In genomic region chr12:13181375-13182070, GRCh38 we compare ENCODE assay signal across 27 cellular contexts. TPM values are rescaled to one million over a fixed set of nuclear protein-coding genes. Genes with fewer than 3 reads are reported as not detected.
DNase-seq lines count a peak whose midpoint lies in the region; ATAC-seq, FAIRE-seq and TF ChIP-seq lines count a peak whose summit lies in the region.
"Had no signal": no experiment of that assay in that cellular context is flagged by ENCODE, and none has a peak within 500 bp of the region (broad histone marks: within the 10 kb centered on the region; RNA-seq: fewer than 3 reads in every experiment).

No MANE protein-coding gene starts in this region.

- H4K20me1 ChIP-seq in BLaER1 (no peaks in the 10 kb centered on the region), astrocyte (ENCODE audit: insufficient read depth, low read length) (no peaks in the 10 kb centered on the region)

- no peak for FAIRE-seq in astrocyte (lab: Jason Lieb, UNC)
- FAIRE-seq: keratinocyte had no signal

- H3K27me3 ChIP-seq in BLaER1 = no peaks in the 10 kb centered on the region
- H3K27me3 ChIP-seq in astrocyte (ENCODE audit: insufficient read depth, low read length) = no peaks in the 10 kb centered on the region
- H3K27me3 ChIP-seq: ascending aorta, MG63, stomach, tibial nerve had no signal

- H3K4me1 ChIP-seq in BLaER1 (peaks cover 37% of the 10 kb centered on the region), astrocyte (ENCODE audit: insufficient read depth, low read length) (peaks cover 28% of the 10 kb centered on the region), mesodermal cell (ENCODE audit: control insufficient read depth, insufficient read depth, low read length, poor library complexity, severe bottlenecking) (peaks cover 28% of the 10 kb centered on the region)

- H3K4me2 ChIP-seq in BLaER1 (peak overlapping the region; percentile 1; the same call in 1 of the 2 replicates), astrocyte (ENCODE audit: low read length) (no peak overlapping the region)

- H3K4me3 Mint-ChIP-seq in astrocyte (ENCODE audit: unreplicated experiment) = no peak overlapping the region
- H3K4me3 Mint-ChIP-seq: activated naive CD4-positive, alpha-beta T cell treated with anti-CD3 and anti-CD28 coated beads for 36 hours had no signal

- no peaks in the 10 kb centered on the region for H3K9me3 Mint-ChIP-seq in astrocyte (ENCODE audit: unreplicated experiment)
- H3K9me3 Mint-ChIP-seq: activated naive CD4-positive, alpha-beta T cell treated with anti-CD3 and anti-CD28 coated beads for 36 hours had no signal

- no peaks in the 10 kb centered on the region for H3K27me3 Mint-ChIP-seq in astrocyte (ENCODE audit: low read depth, unreplicated experiment)

- H3K9ac ChIP-seq in BLaER1 (no peak overlapping the region), astrocyte (ENCODE audit: low read length) (no peak overlapping the region)

- no peak overlapping the region for H3K4me3 ChIP-seq in BLaER1
- H3K4me3 ChIP-seq in astrocyte (ENCODE audit: insufficient read depth, low read depth, low read length) = no peak overlapping the region
- no peak overlapping the region for H3K4me3 ChIP-seq in mesodermal cell (ENCODE audit: extremely low read depth, insufficient read depth, low read length, poor library complexity, severe bottlenecking)
- H3K4me3 ChIP-seq: ascending aorta, gastroesophageal sphincter, lower lobe of right lung, MG63, stomach, tibial nerve had no signal

- DNase-seq in HT1080 (ENCODE audit: low read depth) (peak; percentile 50), astrocyte (ENCODE audit: low read depth) (no peak), retina (no peak), SKM-1 treated with dmso at 0.1 percent for 144 hours (lab: John Stamatoyannopoulos, UW; ENCODE audit: unreplicated experiment) (no peak), NCI-H1105 (lab: John Stamatoyannopoulos, UW) (no peak)
- DNase-seq: ACHN; activated CD4-positive, alpha-beta T cell treated with anti-CD3 and anti-CD28 coated beads for 1 hour; activated naive CD4-positive, alpha-beta T cell treated with anti-CD3 and anti-CD28 coated beads for 36 hours; activated T-cell treated with anti-CD3 and anti-CD28 coated beads, Interleukin-2, amount 50 U/mL, for 48 hours; effector CD8-positive, alpha-beta T cell; GOT3; lower lobe of right lung; MG63; NCI-H748 treated with DMSO at 0.1 percent for 48 hours; stimulated activated CD4-positive, alpha-beta T cell treated with anti-CD3 and anti-CD28 coated beads, Interleukin-4, amount 100 ng/mL, for 4 hours; stomach; SW 1271 had no signal

- WGBS in mesodermal cell (ENCODE audit: insufficient coverage in 2 of 2), 2 experiments = 61 to 70% methylated on average over 2 to 3 of the region's 3 CpGs

- peak overlapping the region; percentile 45 for H3K27ac Mint-ChIP-seq in astrocyte (ENCODE audit: unreplicated experiment)
- H3K27ac Mint-ChIP-seq: activated naive CD4-positive, alpha-beta T cell treated with anti-CD3 and anti-CD28 coated beads for 36 hours had no signal

- H3K27ac ChIP-seq in BLaER1 (no peak overlapping the region), astrocyte (ENCODE audit: low read depth, low read length) (no peak overlapping the region), mesodermal cell (ENCODE audit: low read depth, low read length, severe bottlenecking) (peak overlapping the region; percentile 60)
- H3K27ac ChIP-seq: ascending aorta, C4-2B, gastroesophageal sphincter, HL-60, lower lobe of right lung, stomach, tibial nerve had no signal

- peaks cover 24% of the 10 kb centered on the region for H3K4me1 Mint-ChIP-seq in astrocyte (ENCODE audit: low read depth, unreplicated experiment)

- no peaks in the 10 kb centered on the region for H3K79me2 ChIP-seq in astrocyte (ENCODE audit: insufficient read depth, low read length)

- ATAC-seq in GM18498 (IDR thresholded peaks at IDR 0.05; ENCODE audit: unreplicated experiment) = no peak
- ATAC-seq: esophagus mucosa, gastroesophageal sphincter had no signal

- no peaks in the 10 kb centered on the region for H3K9me3 ChIP-seq in BLaER1
- no peaks in the 10 kb centered on the region for H3K9me3 ChIP-seq in astrocyte (ENCODE audit: insufficient read depth, low read depth, low read length)
- H3K9me3 ChIP-seq in mesodermal cell (ENCODE audit: control insufficient read depth, low read length) = no peaks in the 10 kb centered on the region
- H3K9me3 ChIP-seq: ascending aorta, gastroesophageal sphincter, lower lobe of right lung, MG63, stomach, tibial nerve had no signal

- no peaks in the 10 kb centered on the region for H3K36me3 Mint-ChIP-seq in astrocyte (ENCODE audit: low read depth, unreplicated experiment)

- no peak overlapping the region for H2AFZ ChIP-seq in astrocyte (ENCODE audit: low read depth, low read length)

- H3K36me3 ChIP-seq in BLaER1 (no peaks in the 10 kb centered on the region), astrocyte (ENCODE audit: insufficient read depth, low read length) (no peaks in the 10 kb centered on the region), mesodermal cell (ENCODE audit: control insufficient read depth, insufficient read depth, low read length) (no peaks in the 10 kb centered on the region)
- H3K36me3 ChIP-seq: ascending aorta, gastroesophageal sphincter, lower lobe of right lung, MG63, stomach, tibial nerve had no signal

- TF ChIP-seq CTCF in astrocyte (IDR thresholded peaks at IDR 0.05; ENCODE audit: insufficient read depth, low read depth, low read length) = no peak

RNA-seq across cellular contexts. Expression of gene EMP1, which starts 15.0 kb away (rescaled TPM):
- total RNA-seq in HT1080 (2014; rRNA removed; shearing (Covaris generic)) = 58.8 and 248 TPM in 2 replicates
- polyA plus RNA-seq in HT1080 (2015; cell fraction: cytosol; rRNA removed) = 380 and 384 TPM in 2 replicates
- 358 and 396 TPM in 2 replicates for polyA plus RNA-seq in HT1080 (2015; cell fraction: nucleus; rRNA removed)
- 57.6 and 71.7 TPM in 2 replicates for total RNA-seq in astrocyte
- 257 TPM for polyA plus RNA-seq in mesodermal cell (2013, experiment 1 of 2)
- 183 TPM for polyA plus RNA-seq in mesodermal cell (2013, experiment 2 of 2)
